Comparison of ENCODE assay signal across 1 cellular context in the genomic region with DNA sequence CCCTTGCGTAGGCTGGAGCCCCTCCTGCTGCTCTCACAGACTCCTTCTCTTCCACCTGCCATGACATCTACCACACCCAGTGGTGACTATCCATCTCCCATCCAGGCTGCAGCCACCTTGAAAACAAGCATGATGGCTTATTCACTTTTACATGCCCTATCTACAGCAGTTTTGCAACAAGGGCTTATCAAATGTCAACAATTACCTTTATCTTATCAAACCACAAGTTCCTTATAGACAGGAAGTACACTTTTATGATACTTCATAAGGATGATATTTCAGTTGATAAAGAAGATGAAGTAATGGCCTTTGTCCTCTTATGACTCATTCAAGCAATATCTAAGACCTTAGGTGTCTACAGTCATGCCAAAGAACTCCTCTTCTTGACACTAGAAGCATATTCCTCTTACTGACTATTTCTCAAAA.
A peak's percentile ranks its signal among the peaks of the same experiment; 100 is the strongest.
TF ChIP-seq lines count a peak whose summit lies in the region.

No MANE protein-coding gene starts in this region.

TF ChIP-seq in K562, 482 proteins besides CTCF, POLR2A, EP300 and RAD21 (continued from another document and continues in another):
- TF ChIP-seq, protein P1, sequence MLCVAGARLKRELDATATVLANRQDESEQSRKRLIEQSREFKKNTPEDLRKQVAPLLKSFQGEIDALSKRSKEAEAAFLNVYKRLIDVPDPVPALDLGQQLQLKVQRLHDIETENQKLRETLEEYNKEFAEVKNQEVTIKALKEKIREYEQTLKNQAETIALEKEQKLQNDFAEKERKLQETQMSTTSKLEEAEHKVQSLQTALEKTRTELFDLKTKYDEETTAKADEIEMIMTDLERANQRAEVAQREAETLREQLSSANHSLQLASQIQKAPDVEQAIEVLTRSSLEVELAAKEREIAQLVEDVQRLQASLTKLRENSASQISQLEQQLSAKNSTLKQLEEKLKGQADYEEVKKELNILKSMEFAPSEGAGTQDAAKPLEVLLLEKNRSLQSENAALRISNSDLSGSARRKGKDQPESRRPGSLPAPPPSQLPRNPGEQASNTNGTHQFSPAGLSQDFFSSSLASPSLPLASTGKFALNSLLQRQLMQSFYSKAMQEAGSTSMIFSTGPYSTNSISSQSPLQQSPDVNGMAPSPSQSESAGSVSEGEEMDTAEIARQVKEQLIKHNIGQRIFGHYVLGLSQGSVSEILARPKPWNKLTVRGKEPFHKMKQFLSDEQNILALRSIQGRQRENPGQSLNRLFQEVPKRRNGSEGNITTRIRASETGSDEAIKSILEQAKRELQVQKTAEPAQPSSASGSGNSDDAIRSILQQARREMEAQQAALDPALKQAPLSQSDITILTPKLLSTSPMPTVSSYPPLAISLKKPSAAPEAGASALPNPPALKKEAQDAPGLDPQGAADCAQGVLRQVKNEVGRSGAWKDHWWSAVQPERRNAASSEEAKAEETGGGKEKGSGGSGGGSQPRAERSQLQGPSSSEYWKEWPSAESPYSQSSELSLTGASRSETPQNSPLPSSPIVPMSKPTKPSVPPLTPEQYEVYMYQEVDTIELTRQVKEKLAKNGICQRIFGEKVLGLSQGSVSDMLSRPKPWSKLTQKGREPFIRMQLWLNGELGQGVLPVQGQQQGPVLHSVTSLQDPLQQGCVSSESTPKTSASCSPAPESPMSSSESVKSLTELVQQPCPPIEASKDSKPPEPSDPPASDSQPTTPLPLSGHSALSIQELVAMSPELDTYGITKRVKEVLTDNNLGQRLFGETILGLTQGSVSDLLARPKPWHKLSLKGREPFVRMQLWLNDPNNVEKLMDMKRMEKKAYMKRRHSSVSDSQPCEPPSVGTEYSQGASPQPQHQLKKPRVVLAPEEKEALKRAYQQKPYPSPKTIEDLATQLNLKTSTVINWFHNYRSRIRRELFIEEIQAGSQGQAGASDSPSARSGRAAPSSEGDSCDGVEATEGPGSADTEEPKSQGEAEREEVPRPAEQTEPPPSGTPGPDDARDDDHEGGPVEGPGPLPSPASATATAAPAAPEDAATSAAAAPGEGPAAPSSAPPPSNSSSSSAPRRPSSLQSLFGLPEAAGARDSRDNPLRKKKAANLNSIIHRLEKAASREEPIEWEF (CRISPR knock-in tag; IDR thresholded peaks at IDR 0.05): no peak
- TF ChIP-seq PHF20 (IDR thresholded peaks at IDR 0.05; ENCODE audit: partially characterized antibody) (no peak), BCL6 (CRISPR knock-in tag; IDR thresholded peaks at IDR 0.05) (no peak), YY1 (IDR thresholded peaks at IDR 0.05; ENCODE audit: borderline replicate concordance in 1 of 3, control insufficient read depth in 1 of 3, extremely low read depth in 1 of 3, insufficient read depth in 3 of 3, insufficient read length in 1 of 3, insufficient replicate concordance in 2 of 3, low read depth in 1 of 3, low read length in 2 of 3) (no peak), ZNF174 (CRISPR knock-in tag; IDR thresholded peaks at IDR 0.05) (no peak), MTA1 (IDR thresholded peaks at IDR 0.05; ENCODE audit: borderline replicate concordance) (no peak; the same call in 1 of the 2 replicates), ZNF780A (CRISPR knock-in tag; IDR thresholded peaks at IDR 0.05) (no peak), DNMT1 (IDR thresholded peaks at IDR 0.05) (no peak), SOX6 (IDR thresholded peaks at IDR 0.05) (peak; percentile 79), HNRNPK (IDR thresholded peaks at IDR 0.05; ENCODE audit: low read depth, low read length, poor library complexity, severe bottlenecking) (no peak), GTF2E2 (tag; IDR thresholded peaks at IDR 0.05) (no peak), GATAD2B (IDR thresholded peaks at IDR 0.05; ENCODE audit: borderline replicate concordance) (no peak), SMARCA4 (IDR thresholded peaks at IDR 0.05) (no peak), PRPF4 (IDR thresholded peaks at IDR 0.05; ENCODE audit: insufficient read depth, low read depth, low read length, poor library complexity, severe bottlenecking) (no peak), SRF (CRISPR knock-in tag; IDR thresholded peaks at IDR 0.05) (no peak), RBFOX2 (IDR thresholded peaks at IDR 0.05; ENCODE audit: low read depth, low read length) (no peak), ZNF311 (CRISPR knock-in tag; IDR thresholded peaks at IDR 0.05) (no peak), PCBP2 (IDR thresholded peaks at IDR 0.05; ENCODE audit: low read depth, low read length, poor library complexity, severe bottlenecking) (no peak), MTA3 (IDR thresholded peaks at IDR 0.05; ENCODE audit: borderline replicate concordance) (no peak), NCOA1 (IDR thresholded peaks at IDR 0.05; ENCODE audit: low read depth) (no peak), NFE2L1 (tag; IDR thresholded peaks at IDR 0.05; ENCODE audit: borderline replicate concordance, low read depth) (no peak), TAL1 (IDR thresholded peaks at IDR 0.05) (peak; percentile 52), FUS (optimal IDR thresholded peaks at IDR 0.05; ENCODE audit: low read depth, low read length) (no peak), E2F3 (CRISPR knock-in tag; IDR thresholded peaks at IDR 0.05) (no peak), TEAD4 (IDR thresholded peaks at IDR 0.05; ENCODE audit: low read length) (peak; percentile 68; the same call in 1 of the 2 replicates), TEAD4 (CRISPR knock-in tag; IDR thresholded peaks at IDR 0.05; ENCODE audit: borderline replicate concordance) (no peak)
- TF ChIP-seq, protein P2, sequence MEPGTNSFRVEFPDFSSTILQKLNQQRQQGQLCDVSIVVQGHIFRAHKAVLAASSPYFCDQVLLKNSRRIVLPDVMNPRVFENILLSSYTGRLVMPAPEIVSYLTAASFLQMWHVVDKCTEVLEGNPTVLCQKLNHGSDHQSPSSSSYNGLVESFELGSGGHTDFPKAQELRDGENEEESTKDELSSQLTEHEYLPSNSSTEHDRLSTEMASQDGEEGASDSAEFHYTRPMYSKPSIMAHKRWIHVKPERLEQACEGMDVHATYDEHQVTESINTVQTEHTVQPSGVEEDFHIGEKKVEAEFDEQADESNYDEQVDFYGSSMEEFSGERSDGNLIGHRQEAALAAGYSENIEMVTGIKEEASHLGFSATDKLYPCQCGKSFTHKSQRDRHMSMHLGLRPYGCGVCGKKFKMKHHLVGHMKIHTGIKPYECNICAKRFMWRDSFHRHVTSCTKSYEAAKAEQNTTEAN (CRISPR knock-in tag; IDR thresholded peaks at IDR 0.05): no peak
- TF ChIP-seq, protein P3, sequence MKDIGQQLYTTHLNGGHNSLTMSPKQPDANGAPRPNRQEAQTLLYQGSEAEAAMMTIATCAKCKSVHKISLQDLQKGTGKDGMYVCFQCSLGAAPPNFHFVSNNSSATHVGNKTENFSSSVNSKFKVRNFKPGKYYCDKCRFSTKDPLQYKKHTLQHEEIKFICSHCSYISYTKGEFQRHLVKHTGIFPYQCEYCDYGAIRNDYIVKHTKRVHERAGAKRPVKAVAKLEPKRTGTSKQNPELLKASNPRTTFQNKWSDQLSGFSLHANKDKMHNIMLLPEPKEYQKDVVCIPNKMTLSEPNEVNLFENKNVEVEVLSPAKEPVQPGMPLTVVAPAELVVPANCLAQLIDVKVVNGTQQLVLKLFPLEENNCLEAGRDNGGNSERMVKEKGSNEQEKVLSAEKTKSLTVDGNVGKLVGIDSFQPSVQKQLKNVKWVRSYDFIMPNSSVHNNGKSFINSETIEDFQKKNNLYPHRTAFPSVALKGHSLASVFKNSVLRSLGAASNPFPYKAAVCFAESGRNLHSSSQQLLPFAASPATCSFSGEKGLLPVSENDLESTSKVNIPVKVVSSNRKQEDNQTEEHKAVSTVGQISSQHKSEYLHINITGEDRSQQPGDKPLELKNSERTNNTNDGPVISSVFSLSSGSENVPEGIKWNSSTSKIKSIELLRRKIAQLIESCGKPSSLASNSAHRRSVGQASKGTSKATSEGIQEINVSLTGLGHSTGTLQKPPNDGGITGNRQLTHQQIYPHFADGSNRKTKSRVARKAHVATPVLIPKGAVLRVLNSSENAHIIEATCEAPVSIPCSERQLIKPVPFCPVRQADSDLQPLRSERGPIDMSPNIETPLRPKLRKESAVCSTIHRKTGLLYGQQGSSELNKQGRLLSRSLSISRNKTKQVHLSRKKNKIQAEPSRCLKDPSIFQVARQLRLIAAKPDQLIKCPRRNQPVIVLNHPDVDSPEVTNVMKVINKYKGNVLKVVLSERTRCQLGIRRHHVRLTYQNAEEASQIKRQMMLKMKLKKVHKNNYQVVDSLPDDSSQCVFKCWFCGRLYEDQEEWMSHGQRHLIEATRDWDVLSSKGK (CRISPR knock-in tag; IDR thresholded peaks at IDR 0.05): no peak
- TF ChIP-seq, protein P4, sequence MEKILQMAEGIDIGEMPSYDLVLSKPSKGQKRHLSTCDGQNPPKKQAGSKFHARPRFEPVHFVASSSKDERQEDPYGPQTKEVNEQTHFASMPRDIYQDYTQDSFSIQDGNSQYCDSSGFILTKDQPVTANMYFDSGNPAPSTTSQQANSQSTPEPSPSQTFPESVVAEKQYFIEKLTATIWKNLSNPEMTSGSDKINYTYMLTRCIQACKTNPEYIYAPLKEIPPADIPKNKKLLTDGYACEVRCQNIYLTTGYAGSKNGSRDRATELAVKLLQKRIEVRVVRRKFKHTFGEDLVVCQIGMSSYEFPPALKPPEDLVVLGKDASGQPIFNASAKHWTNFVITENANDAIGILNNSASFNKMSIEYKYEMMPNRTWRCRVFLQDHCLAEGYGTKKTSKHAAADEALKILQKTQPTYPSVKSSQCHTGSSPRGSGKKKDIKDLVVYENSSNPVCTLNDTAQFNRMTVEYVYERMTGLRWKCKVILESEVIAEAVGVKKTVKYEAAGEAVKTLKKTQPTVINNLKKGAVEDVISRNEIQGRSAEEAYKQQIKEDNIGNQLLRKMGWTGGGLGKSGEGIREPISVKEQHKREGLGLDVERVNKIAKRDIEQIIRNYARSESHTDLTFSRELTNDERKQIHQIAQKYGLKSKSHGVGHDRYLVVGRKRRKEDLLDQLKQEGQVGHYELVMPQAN (IDR thresholded peaks at IDR 0.05; ENCODE audit: borderline replicate concordance): no peak
- TF ChIP-seq, protein P5, sequence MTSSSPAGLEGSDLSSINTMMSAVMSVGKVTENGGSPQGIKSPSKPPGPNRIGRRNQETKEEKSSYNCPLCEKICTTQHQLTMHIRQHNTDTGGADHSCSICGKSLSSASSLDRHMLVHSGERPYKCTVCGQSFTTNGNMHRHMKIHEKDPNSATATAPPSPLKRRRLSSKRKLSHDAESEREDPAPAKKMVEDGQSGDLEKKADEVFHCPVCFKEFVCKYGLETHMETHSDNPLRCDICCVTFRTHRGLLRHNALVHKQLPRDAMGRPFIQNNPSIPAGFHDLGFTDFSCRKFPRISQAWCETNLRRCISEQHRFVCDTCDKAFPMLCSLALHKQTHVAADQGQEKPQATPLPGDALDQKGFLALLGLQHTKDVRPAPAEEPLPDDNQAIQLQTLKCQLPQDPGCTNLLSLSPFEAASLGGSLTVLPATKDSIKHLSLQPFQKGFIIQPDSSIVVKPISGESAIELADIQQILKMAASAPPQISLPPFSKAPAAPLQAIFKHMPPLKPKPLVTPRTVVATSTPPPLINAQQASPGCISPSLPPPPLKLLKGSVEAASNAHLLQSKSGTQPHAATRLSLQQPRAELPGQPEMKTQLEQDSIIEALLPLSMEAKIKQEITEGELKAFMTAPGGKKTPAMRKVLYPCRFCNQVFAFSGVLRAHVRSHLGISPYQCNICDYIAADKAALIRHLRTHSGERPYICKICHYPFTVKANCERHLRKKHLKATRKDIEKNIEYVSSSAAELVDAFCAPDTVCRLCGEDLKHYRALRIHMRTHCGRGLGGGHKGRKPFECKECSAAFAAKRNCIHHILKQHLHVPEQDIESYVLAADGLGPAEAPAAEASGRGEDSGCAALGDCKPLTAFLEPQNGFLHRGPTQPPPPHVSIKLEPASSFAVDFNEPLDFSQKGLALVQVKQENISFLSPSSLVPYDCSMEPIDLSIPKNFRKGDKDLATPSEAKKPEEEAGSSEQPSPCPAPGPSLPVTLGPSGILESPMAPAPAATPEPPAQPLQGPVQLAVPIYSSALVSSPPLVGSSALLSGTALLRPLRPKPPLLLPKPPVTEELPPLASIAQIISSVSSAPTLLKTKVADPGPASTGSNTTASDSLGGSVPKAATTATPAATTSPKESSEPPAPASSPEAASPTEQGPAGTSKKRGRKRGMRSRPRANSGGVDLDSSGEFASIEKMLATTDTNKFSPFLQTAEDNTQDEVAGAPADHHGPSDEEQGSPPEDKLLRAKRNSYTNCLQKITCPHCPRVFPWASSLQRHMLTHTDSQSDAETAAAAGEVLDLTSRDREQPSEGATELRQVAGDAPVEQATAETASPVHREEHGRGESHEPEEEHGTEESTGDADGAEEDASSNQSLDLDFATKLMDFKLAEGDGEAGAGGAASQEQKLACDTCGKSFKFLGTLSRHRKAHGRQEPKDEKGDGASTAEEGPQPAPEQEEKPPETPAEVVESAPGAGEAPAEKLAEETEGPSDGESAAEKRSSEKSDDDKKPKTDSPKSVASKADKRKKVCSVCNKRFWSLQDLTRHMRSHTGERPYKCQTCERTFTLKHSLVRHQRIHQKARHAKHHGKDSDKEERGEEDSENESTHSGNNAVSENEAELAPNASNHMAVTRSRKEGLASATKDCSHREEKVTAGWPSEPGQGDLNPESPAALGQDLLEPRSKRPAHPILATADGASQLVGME (CRISPR knock-in tag; IDR thresholded peaks at IDR 0.05): no peak
- TF ChIP-seq, protein P6, sequence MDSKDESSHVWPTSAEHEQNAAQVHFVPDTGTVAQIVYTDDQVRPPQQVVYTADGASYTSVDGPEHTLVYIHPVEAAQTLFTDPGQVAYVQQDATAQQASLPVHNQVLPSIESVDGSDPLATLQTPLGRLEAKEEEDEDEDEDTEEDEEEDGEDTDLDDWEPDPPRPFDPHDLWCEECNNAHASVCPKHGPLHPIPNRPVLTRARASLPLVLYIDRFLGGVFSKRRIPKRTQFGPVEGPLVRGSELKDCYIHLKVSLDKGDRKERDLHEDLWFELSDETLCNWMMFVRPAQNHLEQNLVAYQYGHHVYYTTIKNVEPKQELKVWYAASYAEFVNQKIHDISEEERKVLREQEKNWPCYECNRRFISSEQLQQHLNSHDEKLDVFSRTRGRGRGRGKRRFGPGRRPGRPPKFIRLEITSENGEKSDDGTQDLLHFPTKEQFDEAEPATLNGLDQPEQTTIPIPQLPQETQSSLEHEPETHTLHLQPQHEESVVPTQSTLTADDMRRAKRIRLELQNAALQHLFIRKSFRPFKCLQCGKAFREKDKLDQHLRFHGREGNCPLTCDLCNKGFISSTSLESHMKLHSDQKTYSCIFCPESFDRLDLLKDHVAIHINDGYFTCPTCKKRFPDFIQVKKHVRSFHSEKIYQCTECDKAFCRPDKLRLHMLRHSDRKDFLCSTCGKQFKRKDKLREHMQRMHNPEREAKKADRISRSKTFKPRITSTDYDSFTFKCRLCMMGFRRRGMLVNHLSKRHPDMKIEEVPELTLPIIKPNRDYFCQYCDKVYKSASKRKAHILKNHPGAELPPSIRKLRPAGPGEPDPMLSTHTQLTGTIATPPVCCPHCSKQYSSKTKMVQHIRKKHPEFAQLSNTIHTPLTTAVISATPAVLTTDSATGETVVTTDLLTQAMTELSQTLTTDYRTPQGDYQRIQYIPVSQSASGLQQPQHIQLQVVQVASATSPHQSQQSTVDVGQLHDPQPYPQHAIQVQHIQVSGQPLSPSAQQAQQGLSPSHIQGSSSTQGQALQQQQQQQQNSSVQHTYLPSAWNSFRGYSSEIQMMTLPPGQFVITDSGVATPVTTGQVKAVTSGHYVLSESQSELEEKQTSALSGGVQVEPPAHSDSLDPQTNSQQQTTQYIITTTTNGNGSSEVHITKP (IDR thresholded peaks at IDR 0.05; ENCODE audit: partially characterized antibody): peak; percentile 63
